Comparison of ENCODE assay signal across 18 cellular contexts in genomic region chr10:78312197-78313046, GRCh38.
A peak's percentile ranks its signal among the peaks of the same experiment; 100 is the strongest.
DNase-seq lines count a peak whose midpoint lies in the region; ATAC-seq and TF ChIP-seq lines count a peak whose summit lies in the region.
"Had no signal": no experiment of that assay in that cellular context is flagged by ENCODE, and none has a peak within 500 bp of the region (broad histone marks: within the 10 kb centered on the region; RNA-seq: fewer than 3 reads in every experiment).

No MANE protein-coding gene starts in this region.

- peaks cover 5% of the 10 kb centered on the region for H3K27me3 Mint-ChIP-seq in nephron progenitor cell (ENCODE audit: low read depth, poor library complexity)
- H3K27me3 Mint-ChIP-seq in WTC11 (ENCODE audit: low read depth), result no peaks in the 10 kb centered on the region; the same call in 1 of the 2 replicates

- H3K4me3 ChIP-seq in cardiac muscle cell, result no peak overlapping the region
- H3K4me3 ChIP-seq: HAP-1 had no signal

- peak overlapping the region; percentile 21 for H3K27ac Mint-ChIP-seq in nephron progenitor cell
- no peak overlapping the region for H3K27ac Mint-ChIP-seq in WTC11
- H3K27ac Mint-ChIP-seq: CD4-positive, alpha-beta memory T cell; stimulated activated naive B cell treated with anti-CD40 and anti-IgM and Interleukin-4, amounts not matched to agents 10 μg/mL and 1 μg/mL and 100 μg/mL, for 72 hours had no signal

- DNase-seq in activated effector memory CD4-positive, alpha-beta T cell treated with anti-CD3 and anti-CD28 coated beads, Interleukin-2, amount 50 U/mL, for 16 hours, result peak; percentile 14
- DNase-seq in activated effector memory CD4-positive, alpha-beta T cell treated with Interleukin-2 at 50 U/mL for 16 hours, result no peak
- DNase-seq in cardiac muscle cell (ENCODE audit: low read depth in 1 of 2, low spot score in 1 of 2) (peak; percentile 49 to 86), nephron progenitor cell (no peak), SW480 (ENCODE audit: low spot score) (no peak), WTC11 (ENCODE audit: low spot score) (no peak)
- DNase-seq: 8988T; activated CD4-positive, alpha-beta T cell treated with anti-CD3 and anti-CD28 coated beads, Interleukin-2, amount 50 U/mL, for 48 hours; CD4-positive, alpha-beta memory T cell; GDM1; NCI-H2029 treated with DMSO at 0.1 percent for 48 hours; NCI-H748 treated with DMSO at 0.1 percent for 48 hours; stimulated activated CD4-positive, alpha-beta T cell treated with anti-CD3 and anti-CD28 coated beads, Interleukin-4, amount 100 ng/mL, for 24 hours; stimulated activated naive B cell treated with anti-CD40 and anti-IgM and Interleukin-4, amounts not matched to agents 10 μg/mL and 1 μg/mL and 100 μg/mL, for 72 hours had no signal

- H3K27me3 ChIP-seq in cardiac muscle cell, result no peaks in the 10 kb centered on the region

- no peak for ATAC-seq in GM21360 (IDR thresholded peaks at IDR 0.05; ENCODE audit: unreplicated experiment)
- ATAC-seq in WTC11, result no peak
- ATAC-seq in HG02759 (IDR thresholded peaks at IDR 0.05; ENCODE audit: unreplicated experiment), result no peak
- ATAC-seq: stimulated activated naive B cell treated with anti-CD40 and anti-IgM and Interleukin-4, amounts not matched to agents 10 μg/mL and 1 μg/mL and 100 μg/mL, for 72 hours had no signal

- CTCF ChIA-PET in WTC11 (lab: Charles Lee), result interaction anchor here (1.1 to 1.5 kb wide), 3 partner anchors 21 to 265 kb away, joined by 3 to 6 read pairs (median 3); no protein-coding TSS in a partner anchor

- H3K9me3 Mint-ChIP-seq in nephron progenitor cell (peaks cover 29% of the 10 kb centered on the region), WTC11 (no peaks in the 10 kb centered on the region)
- H3K9me3 Mint-ChIP-seq: stimulated activated naive B cell treated with anti-CD40 and anti-IgM and Interleukin-4, amounts not matched to agents 10 μg/mL and 1 μg/mL and 100 μg/mL, for 72 hours had no signal

- H3K4me1 Mint-ChIP-seq in nephron progenitor cell, result peaks cover 34% of the 10 kb centered on the region
- H3K4me1 Mint-ChIP-seq in WTC11, result peaks cover 8% of the 10 kb centered on the region
- H3K4me1 Mint-ChIP-seq: CD4-positive, alpha-beta memory T cell; stimulated activated naive B cell treated with anti-CD40 and anti-IgM and Interleukin-4, amounts not matched to agents 10 μg/mL and 1 μg/mL and 100 μg/mL, for 72 hours had no signal

- H3K27ac ChIP-seq in cardiac muscle cell, result peak overlapping the region; percentile 37
- H3K27ac ChIP-seq: RWPE1 had no signal

- H3K4me3 Mint-ChIP-seq in nephron progenitor cell (no peak overlapping the region), WTC11 (no peak overlapping the region)
- H3K4me3 Mint-ChIP-seq: CD4-positive, alpha-beta memory T cell; stimulated activated naive B cell treated with anti-CD40 and anti-IgM and Interleukin-4, amounts not matched to agents 10 μg/mL and 1 μg/mL and 100 μg/mL, for 72 hours had no signal

- no peak for TF ChIP-seq CTCF in cardiac muscle cell (IDR thresholded peaks at IDR 0.05; ENCODE audit: low read depth, low read length)
- TF ChIP-seq CTCF in nephron progenitor cell (IDR thresholded peaks at IDR 0.05), result no peak
- TF ChIP-seq CTCF in WTC11 (IDR thresholded peaks at IDR 0.05), result no peak

- peaks cover 6% of the 10 kb centered on the region for H3K36me3 Mint-ChIP-seq in nephron progenitor cell (ENCODE audit: low read depth)
- no peaks in the 10 kb centered on the region for H3K36me3 Mint-ChIP-seq in WTC11
- H3K36me3 Mint-ChIP-seq: CD4-positive, alpha-beta memory T cell; stimulated activated naive B cell treated with anti-CD40 and anti-IgM and Interleukin-4, amounts not matched to agents 10 μg/mL and 1 μg/mL and 100 μg/mL, for 72 hours had no signal

- POLR2A ChIA-PET in WTC11 (lab: Charles Lee), result no interaction called here

- peaks cover 9% of the 10 kb centered on the region for H3K4me1 ChIP-seq in cardiac muscle cell (ENCODE audit: low read depth)
- H3K4me1 ChIP-seq: HAP-1 had no signal

- H3K9me3 ChIP-seq in cardiac muscle cell (ENCODE audit: low read depth), result no peaks in the 10 kb centered on the region
- H3K9me3 ChIP-seq: HAP-1 had no signal

- no peaks in the 10 kb centered on the region for H3K36me3 ChIP-seq in cardiac muscle cell
- H3K36me3 ChIP-seq: HAP-1 had no signal

TF ChIP-seq in WTC11, 78 proteins besides CTCF, POLR2A, EP300 and RAD21:
- no peak for TF ChIP-seq ZNF423 (CRISPR knock-in tag; IDR thresholded peaks at IDR 0.05)
- TF ChIP-seq ZNF232 (CRISPR knock-in tag; IDR thresholded peaks at IDR 0.05), result no peak
- TF ChIP-seq ZBTB21 (CRISPR knock-in tag; IDR thresholded peaks at IDR 0.05; ENCODE audit: borderline replicate concordance), result no peak
- TF ChIP-seq IRF2 (CRISPR knock-in tag; IDR thresholded peaks at IDR 0.05; ENCODE audit: borderline replicate concordance, low read depth), result no peak
- no peak for TF ChIP-seq GABPB1 (CRISPR knock-in tag; IDR thresholded peaks at IDR 0.05)
- no peak for TF ChIP-seq USF2 (CRISPR knock-in tag; IDR thresholded peaks at IDR 0.05)
- TF ChIP-seq ATF3 (CRISPR knock-in tag; conservative IDR thresholded peaks at IDR 0.05), result no peak
- TF ChIP-seq CREM (CRISPR knock-in tag; IDR thresholded peaks at IDR 0.05), result no peak
- TF ChIP-seq ZNF396 (CRISPR knock-in tag; IDR thresholded peaks at IDR 0.05; ENCODE audit: borderline replicate concordance), result no peak
- TF ChIP-seq TEAD1 (CRISPR knock-in tag; IDR thresholded peaks at IDR 0.05), result no peak
- TF ChIP-seq STAT6 (CRISPR knock-in tag; conservative IDR thresholded peaks at IDR 0.05; ENCODE audit: low read depth), result no peak
- TF ChIP-seq MYBL2 (CRISPR knock-in tag; IDR thresholded peaks at IDR 0.05), result no peak
- TF ChIP-seq HMGA2 (CRISPR knock-in tag; IDR thresholded peaks at IDR 0.05), result no peak
- no peak for TF ChIP-seq PRRX2 (CRISPR knock-in tag; IDR thresholded peaks at IDR 0.05)
- no peak for TF ChIP-seq FOXP1 (CRISPR knock-in tag; IDR thresholded peaks at IDR 0.05; ENCODE audit: borderline replicate concordance)
- TF ChIP-seq ESRRA (CRISPR knock-in tag; IDR thresholded peaks at IDR 0.05; ENCODE audit: borderline replicate concordance), result no peak
- TF ChIP-seq FOXK1 (CRISPR knock-in tag; IDR thresholded peaks at IDR 0.05), result no peak
- TF ChIP-seq OVOL2 (CRISPR knock-in tag; IDR thresholded peaks at IDR 0.05; ENCODE audit: borderline replicate concordance), result no peak
- TF ChIP-seq NR3C1 (CRISPR knock-in tag; conservative IDR thresholded peaks at IDR 0.05; ENCODE audit: low read depth), result no peak

Comparison
In these comparisons a context has a peak if more than half of its experiments do, and no peak if none do; other contexts are left out.
1. DNase-seq: peak in activated effector memory CD4-positive, alpha-beta T cell treated with anti-CD3 and anti-CD28 coated beads, Interleukin-2, amount 50 U/mL, for 16 hours (single experiment) and cardiac muscle cell (2 of 2); none in activated effector memory CD4-positive, alpha-beta T cell treated with Interleukin-2 at 50 U/mL for 16 hours (single experiment), nephron progenitor cell (single experiment), SW480 (single experiment) and WTC11 (single experiment).